ENCODE assay signal across 9 cellular contexts in the genomic region with DNA sequence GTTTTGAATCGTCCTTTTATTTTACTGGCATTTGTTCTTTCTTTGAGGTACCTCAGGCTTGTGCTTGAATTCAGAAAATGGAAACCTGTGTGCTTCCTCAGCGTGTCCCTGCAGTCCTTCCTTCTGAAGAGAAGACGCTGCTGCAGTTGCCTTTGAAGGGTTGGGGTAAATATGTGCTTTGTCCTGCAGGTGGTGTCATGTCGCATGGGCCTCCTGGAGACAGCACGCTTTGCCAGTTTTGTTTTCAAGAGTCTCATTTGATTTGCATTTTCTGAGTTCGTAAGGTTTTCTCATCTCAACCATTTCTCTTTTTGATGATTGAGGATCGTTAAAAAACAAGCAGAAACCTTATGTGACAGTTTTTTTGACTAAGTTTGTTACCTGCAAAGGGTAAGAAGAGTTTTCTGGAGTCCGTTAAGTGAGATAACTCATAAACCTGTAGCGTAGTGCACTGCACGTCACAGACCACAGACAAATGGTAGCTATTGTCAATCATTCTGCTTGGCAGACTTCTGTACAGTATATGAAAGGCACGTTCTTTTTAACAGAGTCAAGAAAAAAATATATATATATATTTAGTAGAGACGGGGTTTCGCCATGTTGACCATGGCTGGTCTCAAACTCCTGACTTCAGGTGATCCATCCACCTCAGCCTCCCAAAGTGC. TPM values are rescaled to one million over a fixed set of nuclear protein-coding genes. Genes with fewer than 3 reads are reported as not detected.
A peak's percentile ranks its signal among the peaks of the same experiment; 100 is the strongest.
DNase-seq lines count a peak whose midpoint lies in the region; ATAC-seq and TF ChIP-seq lines count a peak whose summit lies in the region.
"Had no signal": no experiment of that assay in that cellular context is flagged by ENCODE, and none has a peak within 500 bp of the region (broad histone marks: within the 10 kb centered on the region; RNA-seq: fewer than 3 reads in every experiment).

No MANE protein-coding gene starts in this region.

- H3K4me1 Mint-ChIP-seq in activated naive CD8-positive, alpha-beta T cell treated with anti-CD3 and anti-CD28 coated beads for 36 hours: no peaks in the 10 kb centered on the region
- no peaks in the 10 kb centered on the region for H3K4me1 Mint-ChIP-seq in activated naive CD8-positive, alpha-beta T cell treated with anti-CD3 and anti-CD28 coated beads, Interleukin-2, amount 50 U/mL, for 24 hours

- DNase-seq in activated naive CD8-positive, alpha-beta T cell treated with anti-CD3 and anti-CD28 coated beads for 36 hours: no peak
- DNase-seq in activated naive CD8-positive, alpha-beta T cell treated with anti-CD3 and anti-CD28 coated beads, Interleukin-2, amount 50 U/mL, for 24 hours: no peak
- DNase-seq in Karpas-422 (peak; percentile 65), cardiac fibroblast (ENCODE audit: low read depth in 2 of 2) (peak in 1 of 2 donors; percentile 17), transverse colon (peak; percentile 46), heart left ventricle (no peak), DMS114 treated with DMSO at 0.1 percent for 48 hours (lab: John Stamatoyannopoulos, UW; ENCODE audit: unreplicated experiment) (no peak), NCI-H446 treated with DMSO at 0.1 percent for 48 hours (lab: John Stamatoyannopoulos, UW) (no peak)

- H3K4me2 ChIP-seq in Karpas-422 (ENCODE audit: low read depth, low read length, poor library complexity, severe bottlenecking): no peak overlapping the region

- no peak overlapping the region for H3K27ac ChIP-seq in Karpas-422 (ENCODE audit: low read length)
- H3K27ac ChIP-seq in transverse colon: no peak overlapping the region
- H3K27ac ChIP-seq in heart left ventricle: no peak overlapping the region

- H2AFZ ChIP-seq in Karpas-422 (ENCODE audit: low read length): no peak overlapping the region

- H3K27me3 Mint-ChIP-seq in activated naive CD8-positive, alpha-beta T cell treated with anti-CD3 and anti-CD28 coated beads for 36 hours: no peaks in the 10 kb centered on the region
- H3K27me3 Mint-ChIP-seq in activated naive CD8-positive, alpha-beta T cell treated with anti-CD3 and anti-CD28 coated beads, Interleukin-2, amount 50 U/mL, for 24 hours: no peaks in the 10 kb centered on the region

- H3K4me1 ChIP-seq in Karpas-422 (ENCODE audit: low read length) (no peaks in the 10 kb centered on the region), transverse colon (no peaks in the 10 kb centered on the region), heart left ventricle (no peaks in the 10 kb centered on the region)

- H3K36me3 ChIP-seq in Karpas-422 (ENCODE audit: insufficient read depth, low read length) (peaks cover 12% of the 10 kb centered on the region; the same call in 1 of the 2 replicates), transverse colon (peaks cover 0 to 19% (median 2%) of the 10 kb centered on the region in 4 donors), heart left ventricle (peaks cover 0 to 39% (median 29%) of the 10 kb centered on the region in 9 donors)

- H3K27me3 ChIP-seq in Karpas-422 (ENCODE audit: low read length) (no peaks in the 10 kb centered on the region), transverse colon (no peaks in the 10 kb centered on the region), heart left ventricle (no peaks in the 10 kb centered on the region)

- TF ChIP-seq CTCF in cardiac fibroblast (IDR thresholded peaks at IDR 0.05; ENCODE audit: low read depth, low read length) (peak; percentile 29), transverse colon (IDR thresholded peaks at IDR 0.05) (peak; percentile 27 to 57 (median 32)), heart left ventricle (IDR thresholded peaks at IDR 0.05) (peak in 1 of 12 donors; percentile 10)

- H3K4me3 ChIP-seq in Karpas-422 (ENCODE audit: low read length) (no peak overlapping the region), cardiac fibroblast (replicated peaks in 1 of 2; ENCODE audit: low read depth in 2 of 2, low read length in 2 of 2) (no peak overlapping the region), transverse colon (no peak overlapping the region), heart left ventricle (no peak overlapping the region)

- H3K4me3 Mint-ChIP-seq in activated naive CD8-positive, alpha-beta T cell treated with anti-CD3 and anti-CD28 coated beads for 36 hours: no peak overlapping the region
- no peak overlapping the region for H3K4me3 Mint-ChIP-seq in activated naive CD8-positive, alpha-beta T cell treated with anti-CD3 and anti-CD28 coated beads, Interleukin-2, amount 50 U/mL, for 24 hours
- H3K4me3 Mint-ChIP-seq: T-helper 1 cell treated with Interleukin-12 subunit alpha and Interleukin-12 subunit beta and Interleukin-4 antibody, amounts not matched to agents 30 μg/mL and 1 μg/mL, for 36 hours had no signal

- peaks cover 4% of the 10 kb centered on the region; the same call in 1 of the 2 replicates for H4K20me1 ChIP-seq in Karpas-422 (ENCODE audit: insufficient read depth, low read depth, low read length)

- H3K36me3 Mint-ChIP-seq in activated naive CD8-positive, alpha-beta T cell treated with anti-CD3 and anti-CD28 coated beads for 36 hours: peaks cover 17% of the 10 kb centered on the region
- peaks cover 17% of the 10 kb centered on the region for H3K36me3 Mint-ChIP-seq in activated naive CD8-positive, alpha-beta T cell treated with anti-CD3 and anti-CD28 coated beads, Interleukin-2, amount 50 U/mL, for 24 hours (ENCODE audit: low read depth)

- TF ChIP-seq POLR2A in transverse colon (IDR thresholded peaks at IDR 0.05): no peak
- no peak for TF ChIP-seq POLR2A in heart left ventricle (IDR thresholded peaks at IDR 0.05)

- H3K27ac Mint-ChIP-seq in activated naive CD8-positive, alpha-beta T cell treated with anti-CD3 and anti-CD28 coated beads for 36 hours: peak overlapping the region; percentile 34
- no peak overlapping the region for H3K27ac Mint-ChIP-seq in activated naive CD8-positive, alpha-beta T cell treated with anti-CD3 and anti-CD28 coated beads, Interleukin-2, amount 50 U/mL, for 24 hours
- H3K27ac Mint-ChIP-seq: T-helper 1 cell treated with Interleukin-12 subunit alpha and Interleukin-12 subunit beta and Interleukin-4 antibody, amounts not matched to agents 30 μg/mL and 1 μg/mL, for 36 hours had no signal

- no peaks in the 10 kb centered on the region for H3K9me2 ChIP-seq in Karpas-422 (replicated peaks; ENCODE audit: insufficient read depth, low read length)

- H3K9me3 ChIP-seq in Karpas-422 (ENCODE audit: low read length) (no peaks in the 10 kb centered on the region), transverse colon (no peaks in the 10 kb centered on the region), heart left ventricle (no peaks in the 10 kb centered on the region)

- TF ChIP-seq EP300 in transverse colon (IDR thresholded peaks at IDR 0.05; ENCODE audit: low read depth): no peak

- no peaks in the 10 kb centered on the region for H3K79me2 ChIP-seq in Karpas-422 (ENCODE audit: low read length)

- no peaks in the 10 kb centered on the region for H3K9me3 Mint-ChIP-seq in activated naive CD8-positive, alpha-beta T cell treated with anti-CD3 and anti-CD28 coated beads for 36 hours
- no peaks in the 10 kb centered on the region for H3K9me3 Mint-ChIP-seq in activated naive CD8-positive, alpha-beta T cell treated with anti-CD3 and anti-CD28 coated beads, Interleukin-2, amount 50 U/mL, for 24 hours
- H3K9me3 Mint-ChIP-seq: T-helper 1 cell treated with Interleukin-12 subunit alpha and Interleukin-12 subunit beta and Interleukin-4 antibody, amounts not matched to agents 30 μg/mL and 1 μg/mL, for 36 hours had no signal

- no peak overlapping the region for H3K9ac ChIP-seq in Karpas-422 (ENCODE audit: low read length)

- intact Hi-C loops in transverse colon (cut with DNase I; ENCODE audit: low total_unique reads): no loop called here
- intact Hi-C loops in heart left ventricle (cut with DNase I): no loop called here

- WGBS in transverse colon (ENCODE audit: low coverage in 1 of 2), 2 donors: 75 to 94% methylated on average over 13 of the region's 13 CpGs
- WGBS in heart left ventricle, 4 donors: 92 to 96% (median 95%) methylated on average over 13 of the region's 13 CpGs

- ATAC-seq in activated naive CD8-positive, alpha-beta T cell treated with anti-CD3 and anti-CD28 coated beads, Interleukin-2, amount 50 U/mL, for 24 hours: no peak
- ATAC-seq in heart left ventricle: no peak

- in situ Hi-C loops in transverse colon (cut with MboI; ENCODE audit: low pct_ligation_motif_present in 1 of 4, low pct_unique_long_range_greater_than_20kb in 1 of 4, low sequenced_read_pairs in 3 of 4): loop anchor here in 3 of 4 donors (25.0 kb wide), 4 partner anchors 234 to 834 kb away; no protein-coding TSS in a partner anchor

RNA-seq across cellular contexts. Expression of gene CDC123, which starts 57.0 kb away (rescaled TPM):
- total RNA-seq in activated naive CD8-positive, alpha-beta T cell treated with anti-CD3 and anti-CD28 coated beads for 36 hours: 100 to 1,000 TPM; 162 to 170 TPM
- total RNA-seq in Karpas-422 (2014; rRNA removed; shearing (Covaris generic); ENCODE audit: low replicate concordance): 82.9 and 138 TPM in 2 replicates
- total RNA-seq in transverse colon: 10 to 100 TPM; 47.8 to 80.8 (median 53.6) TPM
- 10 to 100 TPM; 40.6 to 62.0 (median 52.7) TPM for total RNA-seq in heart left ventricle
- 10 to 100 TPM; 21.9 to 66.3 TPM for polyA plus RNA-seq in heart left ventricle

RNA-seq across cellular contexts. Expression of gene NUDT5, which starts 57.3 kb away (rescaled TPM):
- total RNA-seq in activated naive CD8-positive, alpha-beta T cell treated with anti-CD3 and anti-CD28 coated beads for 36 hours: 100 to 1,000 TPM; 108 to 114 TPM
- 73.2 and 96.9 TPM in 2 replicates for total RNA-seq in Karpas-422 (2014; rRNA removed; shearing (Covaris generic); ENCODE audit: low replicate concordance)
- total RNA-seq in transverse colon (10 to 100 TPM; 12.5 to 38.9 (median 17.8) TPM), heart left ventricle (10 to 100 TPM in 4 of 9 donors, 1 to 10 TPM in 5; 5.0 to 23.3 (median 8.9) TPM)
- polyA plus RNA-seq in heart left ventricle: 10 to 100 TPM in 1 of 2 donors, 1 to 10 TPM in 1; 9.2 to 20.2 TPM

Comparison
In these comparisons a context has a peak if more than half of its experiments do, and no peak if none do; other contexts are left out.
1. DNase-seq: peak in Karpas-422 (single experiment) and transverse colon (single experiment); none in activated naive CD8-positive, alpha-beta T cell treated with anti-CD3 and anti-CD28 coated beads for 36 hours (single experiment), activated naive CD8-positive, alpha-beta T cell treated with anti-CD3 and anti-CD28 coated beads, Interleukin-2, amount 50 U/mL, for 24 hours (single experiment), heart left ventricle (0 of 5), DMS114 treated with DMSO at 0.1 percent for 48 hours (single experiment) and NCI-H446 treated with DMSO at 0.1 percent for 48 hours (single experiment).